ENCODE assay signal across 11 cellular contexts in genomic region chr4:65265526-65265925, GRCh38.
"Had no signal": no experiment of that assay in that cellular context is flagged by ENCODE, and none has a peak within 500 bp of the region (broad histone marks: within the 10 kb centered on the region; RNA-seq: fewer than 3 reads in every experiment).

No MANE protein-coding gene starts in this region.

- H3K4me2 ChIP-seq: GM23338 had no signal

- H3K36me3 ChIP-seq: HAP-1 had no signal

- FAIRE-seq: H1, H54 had no signal

- ATAC-seq: GM23338, HCT116 had no signal

- H3K9ac ChIP-seq: GM23248 had no signal

- H3K27ac ChIP-seq: GM23248 had no signal

- H3K9me3 ChIP-seq: HAP-1 had no signal

- H2AFZ ChIP-seq: GM23248, GM23338 had no signal

- DNase-seq: GM23248, GOT3, H7, H9, HCEC 1CT, HFFc6 had no signal

- H3K4me3 ChIP-seq: GM23248, GM23338, HAP-1 had no signal
